1 cellular context compared by ENCODE assay signal in the genomic region with DNA sequence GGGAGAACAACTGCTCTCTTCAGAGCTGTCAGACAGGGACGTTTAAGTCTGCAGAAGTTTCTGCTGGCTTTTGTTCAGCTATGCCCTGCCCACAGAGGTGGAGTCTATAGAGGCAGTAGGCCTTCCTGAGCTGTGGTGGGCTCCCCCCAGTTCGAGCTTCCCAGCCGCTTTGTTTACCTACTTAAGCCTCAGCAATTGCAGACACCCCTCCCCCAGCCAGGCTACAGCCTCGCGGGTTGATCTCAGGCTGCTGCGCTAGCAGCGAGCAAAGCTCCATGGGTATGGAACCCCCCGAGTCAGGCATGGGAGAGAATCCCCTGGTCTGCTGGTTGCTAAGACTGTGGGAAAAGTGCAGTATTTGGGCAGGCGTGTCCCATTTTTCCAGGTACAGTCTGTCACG. TPM values are rescaled to one million over a fixed set of nuclear protein-coding genes. Genes with fewer than 3 reads are reported as not detected.
"Had no signal": no experiment of that assay in that cellular context is flagged by ENCODE, and none has a peak within 500 bp of the region (broad histone marks: within the 10 kb centered on the region; RNA-seq: fewer than 3 reads in every experiment).

No MANE protein-coding gene starts in this region.

RNA-seq across cellular contexts. Expression of a gene that starts 45.3 kb away (rescaled TPM):
- total RNA-seq: activated T-helper 2 cell treated with anti-CD3 and anti-CD28 coated beads, Interferon-gamma antibody, Interleukin-2, Interleukin-4, amounts not matched to agents 10 μg/mL and 5 μg/mL and 100 μg/mL, durations not matched to agents 14 hours and 24 hours and 36 hours had no signal
